13 cellular contexts compared by ENCODE assay signal in the genomic region with DNA sequence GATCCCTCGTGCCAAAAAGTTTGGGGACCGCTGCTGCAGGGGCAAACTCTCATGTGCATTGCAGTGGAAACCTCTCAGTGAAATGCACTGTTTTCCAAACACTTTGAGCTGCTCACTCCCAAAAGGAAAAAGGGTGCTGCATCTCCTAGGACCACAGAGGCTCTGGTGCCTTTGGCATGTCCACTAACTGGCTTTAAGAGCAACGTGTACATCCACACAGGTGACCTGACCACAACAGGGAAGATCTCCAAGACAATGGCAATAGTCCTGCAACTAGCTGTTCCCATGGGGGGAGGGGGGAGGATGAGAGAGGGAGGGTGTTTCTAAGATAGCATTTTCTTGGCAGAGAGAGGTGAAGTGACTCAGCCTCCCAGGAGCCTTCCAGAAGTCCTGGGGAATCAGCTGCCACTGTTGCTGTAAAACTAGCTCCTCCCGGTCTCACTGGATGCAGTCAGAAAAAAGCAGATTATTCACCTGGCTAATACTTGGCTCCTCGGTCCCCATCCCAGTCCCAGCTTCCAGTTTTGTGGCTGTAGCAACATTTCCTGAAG.
DNase-seq lines count a peak whose midpoint lies in the region; ATAC-seq, FAIRE-seq and TF ChIP-seq lines count a peak whose summit lies in the region.
"Had no signal": no experiment of that assay in that cellular context is flagged by ENCODE, and none has a peak within 500 bp of the region (broad histone marks: within the 10 kb centered on the region; RNA-seq: fewer than 3 reads in every experiment).

No MANE protein-coding gene starts in this region.

- peaks cover 12% of the 10 kb centered on the region for H3K4me1 Mint-ChIP-seq in HFFc6 (ENCODE audit: low read depth)
- no peaks in the 10 kb centered on the region for H3K4me1 Mint-ChIP-seq in activated T-helper 17 cell treated with anti-CD3 and anti-CD28 coated beads, Interleukin-2, amount 50 U/mL, for 72 hours

- H3K4me1 ChIP-seq in A549 (peaks cover 7% of the 10 kb centered on the region), K562 (replicated peaks in 1 of 2; ENCODE audit: control insufficient read depth in 2 of 2, insufficient read depth in 2 of 2, low read length in 2 of 2) (no peaks in the 10 kb centered on the region)
- H3K4me1 ChIP-seq: ascending aorta, upper lobe of left lung had no signal

- ATAC-seq in A549 (peak; percentile 84 to 89), K562 (no peak), HG03571 (IDR thresholded peaks at IDR 0.05; ENCODE audit: unreplicated experiment) (no peak), HG03135 (IDR thresholded peaks at IDR 0.05; ENCODE audit: unreplicated experiment) (no peak)
- no peak for ATAC-seq in activated T-helper 17 cell treated with anti-CD3 and anti-CD28 coated beads, Interleukin-2, amount 50 U/mL, for 72 hours (replicated peaks)

- H3K27ac Mint-ChIP-seq in HFFc6 = no peak overlapping the region
- no peak overlapping the region for H3K27ac Mint-ChIP-seq in activated T-helper 17 cell treated with anti-CD3 and anti-CD28 coated beads, Interleukin-2, amount 50 U/mL, for 72 hours

- in situ Hi-C loops in K562 (cut with MboI) = no loop called here

- H3K9ac ChIP-seq in K562 (ENCODE audit: insufficient read depth in 1 of 2, low read depth in 2 of 2, low read length in 2 of 2) = no peak overlapping the region

- BruUV-seq in K562 (replicated peaks; lab: Mats Ljungman, UMichigan) = no TSS peak

- CTCF ChIA-PET in A549 (lab: Yijun Ruan, JAX) = interaction anchor here (0.8 to 3.7 kb wide), 4 partner anchors 9 to 544 kb away, joined by 3 to 11 read pairs (median 6); no protein-coding TSS in a partner anchor
- CTCF ChIA-PET in K562 (lab: Yijun Ruan, JAX; ENCODE audit: low intra/inter-chr PET ratio) = no interaction called here

- POLR2A ChIA-PET in A549 (lab: Yijun Ruan, JAX) = interaction anchor here (0.5 to 1.1 kb wide), 3 partner anchors 125 to 353 kb away, joined by 3 to 5 read pairs (median 4); a partner anchor contains a TSS
- POLR2A ChIA-PET in K562 (lab: Yijun Ruan, JAX) = interaction anchor here (0.9 kb wide), 1 partner anchor 26 kb away, joined by 3 read pairs; no protein-coding TSS in a partner anchor

- peak overlapping the region; percentile 4; the same call in 2 of the 3 replicates for H3K4me2 ChIP-seq in A549
- no peak overlapping the region for H3K4me2 ChIP-seq in K562 (ENCODE audit: insufficient read depth, low read length)

- H3K27me3 Mint-ChIP-seq in HFFc6 (ENCODE audit: insufficient read depth) = peaks cover 3% of the 10 kb centered on the region
- H3K27me3 Mint-ChIP-seq in activated T-helper 17 cell treated with anti-CD3 and anti-CD28 coated beads, Interleukin-2, amount 50 U/mL, for 72 hours = peaks cover 14% of the 10 kb centered on the region

- 53% methylated on average over 5 of the region's 5 CpGs for WGBS in A549 (ENCODE audit: missing lambda C conversion rate)
- 3% methylated on average over 5 of the region's 5 CpGs for WGBS in K562 (ENCODE audit: insufficient coverage, low coverage, missing lambda C conversion rate)

- TF ChIP-seq CTCF in A549 (IDR thresholded peaks at IDR 0.05) = no peak
- TF ChIP-seq CTCF in HFFc6 (IDR thresholded peaks at IDR 0.05) = no peak
- TF ChIP-seq CTCF in K562 (IDR thresholded peaks at IDR 0.05 in 2 of 3, conservative IDR thresholded peaks at IDR 0.05 in 1 of 3; ENCODE audit: insufficient read depth in 2 of 3, low read depth in 1 of 3, low read length in 3 of 3) = no peak

- peaks cover 21% of the 10 kb centered on the region for H3K9me3 Mint-ChIP-seq in HFFc6
- H3K9me3 Mint-ChIP-seq in activated T-helper 17 cell treated with anti-CD3 and anti-CD28 coated beads, Interleukin-2, amount 50 U/mL, for 72 hours = no peaks in the 10 kb centered on the region

- no peaks in the 10 kb centered on the region for H3K79me2 ChIP-seq in K562 (ENCODE audit: control insufficient read depth, insufficient read depth, low read length)

- no peak for FAIRE-seq in A549 (lab: Jason Lieb, UNC)
- FAIRE-seq in K562 (lab: Jason Lieb, UNC) = no peak

- H4K20me1 ChIP-seq in K562 (replicated peaks; ENCODE audit: control insufficient read depth, insufficient read depth, low read length) = no peaks in the 10 kb centered on the region

- H3K27ac ChIP-seq in A549 = 0 out of 6 replicates have a peak overlapping the region, but pooled peaks of 1 of the 2 experiments have one; percentile 35
- H3K27ac ChIP-seq in K562 (ENCODE audit: extremely low read depth, low read depth, low read length) = no peak overlapping the region
- H3K27ac ChIP-seq: ascending aorta, heart left ventricle, SJSA1, upper lobe of left lung had no signal

- TF ChIP-seq RAD21 in A549 (conservative IDR thresholded peaks at IDR 0.05 in 1 of 2, IDR thresholded peaks at IDR 0.05 in 1 of 2) (no peak), K562 (CRISPR knock-in tag; conservative IDR thresholded peaks at IDR 0.05 in 1 of 2, IDR thresholded peaks at IDR 0.05 in 1 of 2) (no peak)

- no peak overlapping the region for H3K4me3 ChIP-seq in A549
- H3K4me3 ChIP-seq in K562 = no peak overlapping the region
- H3K4me3 ChIP-seq: ascending aorta, heart left ventricle, SJSA1, upper lobe of left lung had no signal

- TF ChIP-seq EP300 in A549 (IDR thresholded peaks at IDR 0.05) (no peak), K562 (IDR thresholded peaks at IDR 0.05; ENCODE audit: low read length) (no peak)

- H3K4me3 Mint-ChIP-seq in HFFc6 = no peak overlapping the region; the same call in 1 of the 2 replicates
- no peak overlapping the region for H3K4me3 Mint-ChIP-seq in activated T-helper 17 cell treated with anti-CD3 and anti-CD28 coated beads, Interleukin-2, amount 50 U/mL, for 72 hours
- H3K4me3 Mint-ChIP-seq: nephron had no signal

- intact Hi-C loops in K562 (cut with micrococcal nuclease) = loop anchor here (10.0 kb wide), 1 partner anchor 141 kb away; no protein-coding TSS in a partner anchor

- H3K36me3 ChIP-seq in K562 (ENCODE audit: control insufficient read depth, insufficient read depth, low read length) = no peaks in the 10 kb centered on the region
- H3K36me3 ChIP-seq: ascending aorta, heart left ventricle, upper lobe of left lung had no signal

- H3K9me3 ChIP-seq in A549 (peaks cover 15% of the 10 kb centered on the region; the same call in 2 of the 3 replicates), K562 (replicated peaks; ENCODE audit: control insufficient read depth, insufficient read depth, low read depth, low read length) (peaks cover 4% of the 10 kb centered on the region; the same call in 1 of the 2 replicates)

- TF ChIP-seq POLR2A in A549 (IDR thresholded peaks at IDR 0.05; ENCODE audit: low read length) = no peak
- no peak for TF ChIP-seq POLR2A in K562 (conservative IDR thresholded peaks at IDR 0.05)

- no peak overlapping the region for H2AFZ ChIP-seq in K562 (ENCODE audit: low read depth, low read length)

- no peaks in the 10 kb centered on the region for H3K9me1 ChIP-seq in K562 (ENCODE audit: control insufficient read depth, insufficient read depth, low read length)

- DNase-seq in A549 (ENCODE audit: low read depth in 1 of 2, low spot score in 1 of 2) (peak; percentile 21 to 42), HFFc6 (peak; percentile 70), K562 (ENCODE audit: extremely low read depth in 1 of 4, low spot score in 3 of 4) (peak in 1 of 4 experiments; percentile 6), inferior parietal cortex (ENCODE audit: extremely low spot score) (peak; percentile 56), SKM-1 treated with dmso at 0.1 percent for 144 hours (lab: John Stamatoyannopoulos, UW; ENCODE audit: unreplicated experiment) (no peak)
- DNase-seq: heart left ventricle, upper lobe of left lung had no signal

- H3K27me3 ChIP-seq in K562 (ENCODE audit: control insufficient read depth in 2 of 2, insufficient read depth in 2 of 2, low read length in 2 of 2) = peaks cover 0 to 25% of the 10 kb centered on the region in 2 experiments; a peak in 3 of 5 replicates
- H3K27me3 ChIP-seq: ascending aorta, SJSA1, upper lobe of left lung had no signal

- H3K36me3 Mint-ChIP-seq in HFFc6 (ENCODE audit: low read depth) = peaks cover 6% of the 10 kb centered on the region
- no peaks in the 10 kb centered on the region for H3K36me3 Mint-ChIP-seq in activated T-helper 17 cell treated with anti-CD3 and anti-CD28 coated beads, Interleukin-2, amount 50 U/mL, for 72 hours (ENCODE audit: low read depth)

TF ChIP-seq in A549, 52 proteins besides CTCF, POLR2A, EP300 and RAD21 (continues in another document):
- TF ChIP-seq, protein P1, sequence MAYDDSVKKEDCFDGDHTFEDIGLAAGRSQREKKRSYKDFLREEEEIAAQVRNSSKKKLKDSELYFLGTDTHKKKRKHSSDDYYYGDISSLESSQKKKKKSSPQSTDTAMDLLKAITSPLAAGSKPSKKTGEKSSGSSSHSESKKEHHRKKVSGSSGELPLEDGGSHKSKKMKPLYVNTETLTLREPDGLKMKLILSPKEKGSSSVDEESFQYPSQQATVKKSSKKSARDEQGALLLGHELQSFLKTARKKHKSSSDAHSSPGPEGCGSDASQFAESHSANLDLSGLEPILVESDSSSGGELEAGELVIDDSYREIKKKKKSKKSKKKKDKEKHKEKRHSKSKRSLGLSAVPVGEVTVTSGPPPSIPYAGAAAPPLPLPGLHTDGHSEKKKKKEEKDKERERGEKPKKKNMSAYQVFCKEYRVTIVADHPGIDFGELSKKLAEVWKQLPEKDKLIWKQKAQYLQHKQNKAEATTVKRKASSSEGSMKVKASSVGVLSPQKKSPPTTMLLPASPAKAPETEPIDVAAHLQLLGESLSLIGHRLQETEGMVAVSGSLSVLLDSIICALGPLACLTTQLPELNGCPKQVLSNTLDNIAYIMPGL (CRISPR knock-in tag; IDR thresholded peaks at IDR 0.05; ENCODE audit: borderline replicate concordance) = no peak

TF ChIP-seq in K562, 482 proteins besides CTCF, POLR2A, EP300 and RAD21:
- TF ChIP-seq FOSL1 (tag; conservative IDR thresholded peaks at IDR 0.05) (peak; percentile 66), GATA2 (CRISPR knock-in tag; IDR thresholded peaks at IDR 0.05) (no peak)

Comparison
In these comparisons a context has a peak if more than half of its experiments do, and no peak if none do; other contexts are left out.
1. ATAC-seq: peak in A549 (2 of 2); none in K562 (single experiment), activated T-helper 17 cell treated with anti-CD3 and anti-CD28 coated beads, Interleukin-2, amount 50 U/mL, for 72 hours (single experiment), HG03571 (single experiment) and HG03135 (single experiment).